ENCODE assay signal across 8 cellular contexts in the genomic region with DNA sequence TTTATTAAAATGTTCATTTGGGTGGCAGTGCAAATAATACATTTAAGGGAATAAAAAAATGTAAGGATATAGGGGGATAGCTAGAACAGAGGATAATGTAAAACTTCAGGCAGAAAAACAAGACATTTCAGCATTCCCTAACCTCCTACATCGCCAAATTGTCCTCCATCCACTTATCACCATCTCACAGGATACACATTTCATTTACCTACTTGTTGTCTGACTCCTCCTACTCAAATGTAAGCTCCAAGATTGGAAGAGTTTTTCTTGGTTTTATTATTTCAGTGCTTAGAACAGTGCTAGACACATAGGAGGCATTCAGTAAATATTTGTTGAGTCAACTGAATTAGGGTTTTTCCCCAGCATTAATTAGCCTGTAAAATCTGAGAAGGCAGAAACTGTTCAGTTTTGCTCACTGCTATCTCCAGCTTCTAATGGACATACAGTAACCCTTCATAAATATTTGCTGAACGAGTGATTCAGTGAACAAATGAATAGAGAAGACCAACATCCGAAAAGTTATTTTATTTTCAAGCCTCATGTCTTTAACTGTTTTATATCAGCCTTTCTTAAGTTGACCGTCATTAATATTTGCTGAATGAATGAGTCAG. TPM values are rescaled to one million over a fixed set of nuclear protein-coding genes. Genes with fewer than 3 reads are reported as not detected.
DNase-seq lines count a peak whose midpoint lies in the region; ATAC-seq and TF ChIP-seq lines count a peak whose summit lies in the region.

No MANE protein-coding gene starts in this region.

- H3K27me3 Mint-ChIP-seq in activated T-cell treated with anti-CD3 and anti-CD28 coated beads, Interleukin-2, amount 50 U/mL, for 72 hours (ENCODE audit: low read depth) = no peaks in the 10 kb centered on the region

- H3K9me3 ChIP-seq in MG63 (no peaks in the 10 kb centered on the region), duodenal mucosa (ENCODE audit: control insufficient read depth in 1 of 2, low read length in 2 of 2) (no peaks in the 10 kb centered on the region), neutrophil (no peaks in the 10 kb centered on the region)

- DNase-seq in GM06990 (ENCODE audit: extremely low read depth, insufficient read length) (no peak), MG63 (no peak), COLO829 (ENCODE audit: low spot score) (no peak)
- no peak for DNase-seq in activated T-cell treated with anti-CD3 and anti-CD28 coated beads, Interleukin-2, amount 50 U/mL, for 72 hours

- H3K9me3 Mint-ChIP-seq in activated T-cell treated with anti-CD3 and anti-CD28 coated beads, Interleukin-2, amount 50 U/mL, for 72 hours = no peaks in the 10 kb centered on the region

- H3K9ac ChIP-seq in duodenal mucosa (ENCODE audit: low read depth in 1 of 2, low read length in 2 of 2) = peak overlapping the region; percentile 65 to 82

- H3K36me3 Mint-ChIP-seq in activated T-cell treated with anti-CD3 and anti-CD28 coated beads, Interleukin-2, amount 50 U/mL, for 72 hours (ENCODE audit: insufficient read depth in 2 of 2) = peaks cover 2 to 3% of the 10 kb centered on the region in 2 donors

- peaks cover 7 to 16% of the 10 kb centered on the region in 2 donors for H3K4me1 ChIP-seq in duodenal mucosa (ENCODE audit: control insufficient read depth in 1 of 2, insufficient read depth in 2 of 2, low read length in 2 of 2)
- H3K4me1 ChIP-seq in neutrophil (ENCODE audit: control insufficient read depth in 1 of 2, insufficient read depth in 1 of 2, low read depth in 1 of 2, low read length in 1 of 2) = peaks cover 19 to 21% of the 10 kb centered on the region in 2 experiments

- H3K27ac ChIP-seq in duodenal mucosa (ENCODE audit: low read depth, low read length) (no peak overlapping the region), neutrophil (no peak overlapping the region)

- H3K27me3 ChIP-seq in GM06990 (replicated peaks; ENCODE audit: control insufficient read depth, insufficient read depth, low read length) = no peaks in the 10 kb centered on the region
- H3K27me3 ChIP-seq in MG63 = no peaks in the 10 kb centered on the region
- H3K27me3 ChIP-seq in duodenal mucosa (ENCODE audit: control insufficient read depth in 1 of 2, insufficient read depth in 2 of 2, low read length in 2 of 2) = no peaks in the 10 kb centered on the region
- H3K27me3 ChIP-seq in neutrophil = no peaks in the 10 kb centered on the region

- ATAC-seq in HG02588 (IDR thresholded peaks at IDR 0.05; ENCODE audit: unreplicated experiment) = no peak
- no peak for ATAC-seq in HG02852 (IDR thresholded peaks at IDR 0.05; ENCODE audit: unreplicated experiment)
- ATAC-seq in activated T-cell treated with anti-CD3 and anti-CD28 coated beads, Interleukin-2, amount 50 U/mL, for 72 hours (replicated peaks in 1 of 2) = no peak

- peaks cover 10% of the 10 kb centered on the region for H3K4me1 Mint-ChIP-seq in activated T-cell treated with anti-CD3 and anti-CD28 coated beads, Interleukin-2, amount 50 U/mL, for 72 hours (ENCODE audit: low read depth)

- H3K4me3 ChIP-seq in GM06990 (replicated peaks; ENCODE audit: low read depth, low read length) = peak overlapping the region; percentile 75
- H3K4me3 ChIP-seq in MG63 = peak overlapping the region; percentile 76
- H3K4me3 ChIP-seq in duodenal mucosa (ENCODE audit: low read depth in 1 of 2, low read length in 2 of 2) = peak overlapping the region; percentile 70 to 80
- H3K4me3 ChIP-seq in neutrophil (ENCODE audit: low read depth in 1 of 2, low read length in 1 of 2) = peak overlapping the region; percentile 90 to 91

- no peak overlapping the region for H3K4me3 Mint-ChIP-seq in activated T-cell treated with anti-CD3 and anti-CD28 coated beads, Interleukin-2, amount 50 U/mL, for 72 hours

- TF ChIP-seq CTCF in GM06990 (IDR thresholded peaks at IDR 0.05; ENCODE audit: insufficient read depth, low read length, poor library complexity, severe bottlenecking) (no peak), neutrophil (IDR thresholded peaks at IDR 0.05) (no peak)

- no peak overlapping the region for H3K27ac Mint-ChIP-seq in activated T-cell treated with anti-CD3 and anti-CD28 coated beads, Interleukin-2, amount 50 U/mL, for 72 hours

- H3K36me3 ChIP-seq in GM06990 (ENCODE audit: control insufficient read depth, insufficient read depth, low read length) (no peaks in the 10 kb centered on the region), MG63 (peaks cover 10% of the 10 kb centered on the region), duodenal mucosa (ENCODE audit: control insufficient read depth in 1 of 2, insufficient read depth in 2 of 2, low read length in 2 of 2) (no peaks in the 10 kb centered on the region), neutrophil (no peaks in the 10 kb centered on the region)

RNA-seq across cellular contexts. Expression of gene TTC21B, which starts 0.9 kb away (rescaled TPM):
- 5.0 and 6.6 TPM in 2 replicates for total RNA-seq in MG63 (2014; rRNA removed; shearing (Covaris generic); ENCODE audit: low replicate concordance)
- 10 to 100 TPM; 24.9 to 26.8 TPM for total RNA-seq in activated T-cell treated with anti-CD3 and anti-CD28 coated beads, Interleukin-2, amount 50 U/mL, for 72 hours
